ENCODE assay signal across 19 cellular contexts in genomic region chr5:40206030-40206429, GRCh38.
"Had no signal": no experiment of that assay in that cellular context is flagged by ENCODE, and none has a peak within 500 bp of the region (broad histone marks: within the 10 kb centered on the region; RNA-seq: fewer than 3 reads in every experiment).

No MANE protein-coding gene starts in this region.

- H3K4me3 Mint-ChIP-seq: activated B cell treated with CpG ODN at 0.5 μM for 24 hours; effector memory CD8-positive, alpha-beta T cell; nephron progenitor cell; stimulated activated naive CD8-positive, alpha-beta T cell treated with anti-CD3 and anti-CD28 coated beads, Interleukin-15, Interleukin-2, amounts not matched to agents 100 ng/mL and 50 ng/mL, for 24 hours had no signal

- H3K27me3 Mint-ChIP-seq: activated B cell treated with CpG ODN at 0.5 μM for 24 hours; effector memory CD8-positive, alpha-beta T cell; stimulated activated naive CD8-positive, alpha-beta T cell treated with anti-CD3 and anti-CD28 coated beads, Interleukin-15, Interleukin-2, amounts not matched to agents 100 ng/mL and 50 ng/mL, for 24 hours had no signal

- H3K4me2 ChIP-seq: SK-N-SH, smooth muscle cell had no signal

- H3K36me3 ChIP-seq: esophagus squamous epithelium, heart right ventricle, left ventricle myocardium inferior, suprapubic skin, vagina had no signal

- H3K9me3 Mint-ChIP-seq: activated B cell treated with CpG ODN at 0.5 μM for 24 hours; effector memory CD8-positive, alpha-beta T cell; nephron progenitor cell had no signal

- H3K27me3 ChIP-seq: esophagus squamous epithelium, heart right ventricle, suprapubic skin, vagina had no signal

- H3K27ac Mint-ChIP-seq: activated B cell treated with CpG ODN at 0.5 μM for 24 hours; activated T-helper 2 cell treated with anti-CD3 and anti-CD28 coated beads, Interferon-gamma antibody, Interleukin-2, Interleukin-4, amounts not matched to agents 10 μg/mL and 5 μg/mL and 100 μg/mL, durations not matched to agents 14 hours and 24 hours and 36 hours; effector memory CD8-positive, alpha-beta T cell; nephron progenitor cell; stimulated activated naive CD8-positive, alpha-beta T cell treated with anti-CD3 and anti-CD28 coated beads, Interleukin-15, Interleukin-2, amounts not matched to agents 100 ng/mL and 50 ng/mL, for 24 hours had no signal

- H3K4me1 ChIP-seq: esophagus squamous epithelium, suprapubic skin, vagina had no signal

- H3K9me3 ChIP-seq: esophagus squamous epithelium, SK-N-SH, suprapubic skin, vagina had no signal

- H3K4me1 Mint-ChIP-seq: activated B cell treated with CpG ODN at 0.5 μM for 24 hours, nephron progenitor cell had no signal

- H3K9me2 ChIP-seq: SK-N-SH had no signal

- H3K4me3 ChIP-seq: esophagus squamous epithelium, heart right ventricle, left ventricle myocardium inferior, smooth muscle cell, suprapubic skin, vagina had no signal

- ATAC-seq: effector memory CD8-positive, alpha-beta T cell; heart right ventricle; sciatic nerve had no signal

- H3K27ac ChIP-seq: esophagus squamous epithelium, heart right ventricle, left ventricle myocardium inferior, suprapubic skin, vagina had no signal

- DNase-seq: activated B cell treated with CpG ODN at 0.5 μM for 24 hours; activated naive CD4-positive, alpha-beta T cell treated with anti-CD3 and anti-CD28 coated beads, Interleukin-2, amount 50 U/mL, for 16 hours; dermis blood vessel endothelial cell; effector memory CD8-positive, alpha-beta T cell; esophagus squamous epithelium; heart right ventricle; left ventricle myocardium inferior; nephron progenitor cell; nucleus accumbens; SK-N-SH; stimulated activated CD8-positive, alpha-beta memory T cell treated with anti-CD3 and anti-CD28 coated beads, Interleukin-4, amount 100 ng/mL, for 48 hours; T-helper 9 cell; trophoblast cell had no signal
